Comparison of ENCODE assay signal across 32 cellular contexts in the genomic region with DNA sequence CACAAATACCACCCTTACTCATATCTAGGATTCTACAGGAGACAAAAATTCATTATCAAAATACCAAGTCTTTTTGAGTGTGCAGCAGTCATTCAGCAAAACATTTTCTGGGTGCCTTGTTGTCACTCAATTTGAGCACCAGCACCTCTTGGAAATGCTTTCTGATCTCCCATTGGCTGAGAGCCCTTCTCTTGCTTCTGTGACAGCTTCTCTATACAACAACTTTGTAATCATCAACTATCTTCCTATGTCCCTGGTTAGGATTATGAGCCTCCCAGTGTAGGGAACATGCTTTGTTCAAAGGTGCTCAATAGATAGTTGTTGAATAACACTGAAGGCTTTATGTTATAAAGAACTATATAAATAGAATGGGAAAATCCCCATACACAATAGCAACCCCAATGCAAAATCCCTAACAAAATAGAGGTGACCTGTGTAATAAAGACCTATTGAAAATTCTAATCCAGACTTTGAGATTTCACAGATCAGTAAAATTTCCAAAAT. TPM values are rescaled to one million over a fixed set of nuclear protein-coding genes. Genes with fewer than 3 reads are reported as not detected.
"Had no signal": no experiment of that assay in that cellular context is flagged by ENCODE, and none has a peak within 500 bp of the region (broad histone marks: within the 10 kb centered on the region; RNA-seq: fewer than 3 reads in every experiment).

No MANE protein-coding gene starts in this region.

- FAIRE-seq: frontal cortex had no signal

- H3K27ac Mint-ChIP-seq: activated CD4-positive, alpha-beta memory T cell treated with anti-CD3 and anti-CD28 coated beads for 36 hours; activated CD4-positive, alpha-beta T cell treated with anti-CD3 and anti-CD28 coated beads for 36 hours; activated CD4-positive, alpha-beta T cell treated with anti-CD3 and anti-CD28 coated beads, Interleukin-2, amount 10 ng/mL, durations not matched to agents 24 days and 14 days; activated CD8-positive, alpha-beta memory T cell treated with anti-CD3 and anti-CD28 coated beads, Interleukin-2, amount 10 ng/mL, durations not matched to agents 7 days and 5 days; activated CD8-positive, alpha-beta T cell treated with anti-CD3 and anti-CD28 coated beads, Interleukin-2, amount 10 ng/mL, durations not matched to agents 7 days and 5 days; activated naive CD8-positive, alpha-beta T cell treated with anti-CD3 and anti-CD28 coated beads, Interleukin-2, amount 10 ng/mL, durations not matched to agents 7 days and 5 days; activated T-helper 17 cell treated with anti-CD3 and anti-CD28 coated beads, Interleukin-2, amount 50 U/mL, for 72 hours; dendritic cell treated with granulocyte-macrophage colony-stimulating factor and Interleukin-4, amounts not matched to agents 40 ng/mL and 50 ng/mL, for 4 days; endodermal cell; T-helper 17 cell; T-helper 2 cell treated with Interferon-gamma antibody and Interleukin-4, amounts not matched to agents 5 μg/mL and 100 μg/mL, for 36 hours had no signal

- H3K4me3 Mint-ChIP-seq: activated CD4-positive, alpha-beta memory T cell treated with anti-CD3 and anti-CD28 coated beads for 36 hours; activated CD4-positive, alpha-beta T cell treated with anti-CD3 and anti-CD28 coated beads for 36 hours; activated CD4-positive, alpha-beta T cell treated with anti-CD3 and anti-CD28 coated beads, Interleukin-2, amount 10 ng/mL, durations not matched to agents 24 days and 14 days; activated CD8-positive, alpha-beta memory T cell treated with anti-CD3 and anti-CD28 coated beads, Interleukin-2, amount 10 ng/mL, durations not matched to agents 7 days and 5 days; activated CD8-positive, alpha-beta T cell treated with anti-CD3 and anti-CD28 coated beads, Interleukin-2, amount 10 ng/mL, durations not matched to agents 7 days and 5 days; activated naive CD8-positive, alpha-beta T cell treated with anti-CD3 and anti-CD28 coated beads, Interleukin-2, amount 10 ng/mL, durations not matched to agents 7 days and 5 days; activated T-helper 17 cell treated with anti-CD3 and anti-CD28 coated beads, Interleukin-2, amount 50 U/mL, for 72 hours; brain; dendritic cell treated with granulocyte-macrophage colony-stimulating factor and Interleukin-4, amounts not matched to agents 40 ng/mL and 50 ng/mL, for 4 days; endodermal cell; T-helper 17 cell; T-helper 2 cell treated with Interferon-gamma antibody and Interleukin-4, amounts not matched to agents 5 μg/mL and 100 μg/mL, for 36 hours had no signal

- H3K36me3 Mint-ChIP-seq: activated CD8-positive, alpha-beta memory T cell treated with anti-CD3 and anti-CD28 coated beads, Interleukin-2, amount 10 ng/mL, durations not matched to agents 7 days and 5 days; activated naive CD8-positive, alpha-beta T cell treated with anti-CD3 and anti-CD28 coated beads, Interleukin-2, amount 10 ng/mL, durations not matched to agents 7 days and 5 days had no signal

- DNase-seq: activated CD4-positive, alpha-beta memory T cell treated with anti-CD3 and anti-CD28 coated beads for 36 hours; activated CD4-positive, alpha-beta T cell treated with anti-CD3 and anti-CD28 coated beads for 36 hours; activated CD4-positive, alpha-beta T cell treated with anti-CD3 and anti-CD28 coated beads, Interleukin-2, amount 10 ng/mL, durations not matched to agents 24 days and 14 days; activated CD4-positive, CD25-positive, alpha-beta regulatory T cell; activated CD4-positive, CD25-positive, alpha-beta regulatory T cell treated with anti-CD3 and anti-CD28 coated beads, Interleukin-2, amount 50 U/mL, for 72 hours; activated CD8-positive, alpha-beta memory T cell treated with anti-CD3 and anti-CD28 coated beads, Interleukin-2, amount 10 ng/mL, durations not matched to agents 7 days and 5 days; activated CD8-positive, alpha-beta memory T cell treated with anti-CD3 and anti-CD28 coated beads, Interleukin-2, amount 50 U/mL, for 4 hours; activated CD8-positive, alpha-beta T cell treated with anti-CD3 and anti-CD28 coated beads, Interleukin-2, amount 10 ng/mL, durations not matched to agents 7 days and 5 days; activated effector memory CD4-positive, alpha-beta T cell treated with Interleukin-2 at 50 U/mL for 16 hours; activated gamma-delta T cell treated with Interleukin-2 at 50 U/mL for 16 hours; activated naive CD4-positive, alpha-beta T cell treated with anti-CD3 and anti-CD28 coated beads, Interleukin-2, amount 50 U/mL, for 16 hours; activated naive CD4-positive, alpha-beta T cell treated with Interleukin-2 at 50 U/mL for 16 hours; activated naive CD8-positive, alpha-beta T cell treated with anti-CD3 and anti-CD28 coated beads, Interleukin-2, amount 10 ng/mL, durations not matched to agents 7 days and 5 days; activated T-cell treated with anti-CD3 and anti-CD28 coated beads, Interleukin-2, amount 50 U/mL, for 1 hour; central memory CD4-positive, alpha-beta T cell; dorsolateral prefrontal cortex; effector memory CD4-positive, alpha-beta T cell; endodermal cell; foreskin fibroblast; glutamatergic neuron; heart left ventricle; T-helper 1 cell; T-helper 17 cell; T1000 had no signal

- ATAC-seq: activated CD4-positive, alpha-beta T cell treated with anti-CD3 and anti-CD28 coated beads for 36 hours; activated CD8-positive, alpha-beta memory T cell treated with anti-CD3 and anti-CD28 coated beads, Interleukin-2, amount 10 ng/mL, durations not matched to agents 7 days and 5 days; activated CD8-positive, alpha-beta T cell treated with anti-CD3 and anti-CD28 coated beads, Interleukin-2, amount 10 ng/mL, durations not matched to agents 7 days and 5 days; activated T-helper 17 cell treated with anti-CD3 and anti-CD28 coated beads, Interleukin-2, amount 50 U/mL, for 72 hours; esophagus mucosa; heart left ventricle; T-helper 17 cell had no signal

- H3K9me3 Mint-ChIP-seq: activated CD4-positive, alpha-beta memory T cell treated with anti-CD3 and anti-CD28 coated beads for 36 hours; activated CD4-positive, alpha-beta T cell treated with anti-CD3 and anti-CD28 coated beads, Interleukin-2, amount 10 ng/mL, durations not matched to agents 24 days and 14 days; activated naive CD8-positive, alpha-beta T cell treated with anti-CD3 and anti-CD28 coated beads, Interleukin-2, amount 10 ng/mL, durations not matched to agents 7 days and 5 days; activated T-helper 17 cell treated with anti-CD3 and anti-CD28 coated beads, Interleukin-2, amount 50 U/mL, for 72 hours; brain; dendritic cell treated with granulocyte-macrophage colony-stimulating factor and Interleukin-4, amounts not matched to agents 40 ng/mL and 50 ng/mL, for 4 days; endodermal cell; T-helper 2 cell treated with Interferon-gamma antibody and Interleukin-4, amounts not matched to agents 5 μg/mL and 100 μg/mL, for 36 hours had no signal

- H3K4me1 Mint-ChIP-seq: activated CD4-positive, alpha-beta T cell treated with anti-CD3 and anti-CD28 coated beads for 36 hours; activated CD4-positive, alpha-beta T cell treated with anti-CD3 and anti-CD28 coated beads, Interleukin-2, amount 10 ng/mL, durations not matched to agents 24 days and 14 days; activated CD8-positive, alpha-beta memory T cell treated with anti-CD3 and anti-CD28 coated beads, Interleukin-2, amount 10 ng/mL, durations not matched to agents 7 days and 5 days; activated T-helper 17 cell treated with anti-CD3 and anti-CD28 coated beads, Interleukin-2, amount 50 U/mL, for 72 hours; brain; T-helper 17 cell had no signal

- H3K27me3 Mint-ChIP-seq: activated CD4-positive, alpha-beta memory T cell treated with anti-CD3 and anti-CD28 coated beads for 36 hours; activated CD4-positive, alpha-beta T cell treated with anti-CD3 and anti-CD28 coated beads for 36 hours; activated CD4-positive, alpha-beta T cell treated with anti-CD3 and anti-CD28 coated beads, Interleukin-2, amount 10 ng/mL, durations not matched to agents 24 days and 14 days; activated CD8-positive, alpha-beta memory T cell treated with anti-CD3 and anti-CD28 coated beads, Interleukin-2, amount 10 ng/mL, durations not matched to agents 7 days and 5 days; activated naive CD8-positive, alpha-beta T cell treated with anti-CD3 and anti-CD28 coated beads, Interleukin-2, amount 10 ng/mL, durations not matched to agents 7 days and 5 days; activated T-helper 17 cell treated with anti-CD3 and anti-CD28 coated beads, Interleukin-2, amount 50 U/mL, for 72 hours; brain; T-helper 17 cell had no signal

RNA-seq across cellular contexts. Expression of a gene that starts 59.8 kb away (rescaled TPM):
- total RNA-seq: cardiac muscle cell, endodermal cell, epithelial cell of proximal tubule had no signal
